ENCODE assay signal across 8 cellular contexts in genomic region chr11:17354070-17354924, GRCh38. TPM values are rescaled to one million over a fixed set of nuclear protein-coding genes. Genes with fewer than 3 reads are reported as not detected.
DNase-seq lines count a peak whose midpoint lies in the region; ATAC-seq and TF ChIP-seq lines count a peak whose summit lies in the region.

No MANE protein-coding gene starts in this region.

- ATAC-seq in HG02884 (IDR thresholded peaks at IDR 0.05; ENCODE audit: unreplicated experiment) (peak; percentile 33), left lung (peak; percentile 61)

- H3K36me3 ChIP-seq in colonic mucosa (no peaks in the 10 kb centered on the region), left lung (peaks cover 0 to 7% of the 10 kb centered on the region in 2 donors)

- H3K27ac ChIP-seq in colonic mucosa (peak overlapping the region; percentile 78), left lung (peak overlapping the region in 1 of 2 donors; percentile 78)

- DNase-seq in EL (peak; percentile 79), NCI-H345 (lab: John Stamatoyannopoulos, UW) (peak; percentile 72), colonic mucosa (peak; percentile 91), left lung (peak in 1 of 2 donors; percentile 48), mesenteric fat pad (ENCODE audit: low spot score) (no peak)
- peak; percentile 47 for DNase-seq in activated CD4-positive, CD25-positive, alpha-beta regulatory T cell treated with anti-CD3 and anti-CD28 coated beads, Interleukin-2, amount 50 U/mL, for 16 hours (ENCODE audit: low read depth, low spot score)
- peak; percentile 49 to 67 for DNase-seq in stimulated activated CD4-positive, alpha-beta T cell treated with anti-CD3 and anti-CD28 coated beads, Interleukin-4, amount 100 ng/mL, for 48 hours (ENCODE audit: low read depth in 2 of 2)

- H3K27me3 ChIP-seq in colonic mucosa (no peaks in the 10 kb centered on the region), left lung (no peaks in the 10 kb centered on the region)

- H3K4me3 ChIP-seq in colonic mucosa (peak overlapping the region; percentile 54), left lung (peak overlapping the region; percentile 61 to 73)

- intact Hi-C loops in colonic mucosa (cut with DNase I) (loop anchor here (5.0 kb wide), 1 partner anchor 77 kb away; the partner anchor contains the start of gene NUCB2), left lung (cut with DNase I) (no loop called here)

- H3K9ac ChIP-seq in colonic mucosa (ENCODE audit: low read depth in 2 of 2, low read length in 2 of 2): peak overlapping the region in 1 of 2 donors; percentile 89

- H3K9me3 ChIP-seq in colonic mucosa (no peaks in the 10 kb centered on the region), left lung (no peaks in the 10 kb centered on the region)

- H3K4me1 ChIP-seq in colonic mucosa: no peaks in the 10 kb centered on the region
- H3K4me1 ChIP-seq in left lung: peaks cover 9 to 29% of the 10 kb centered on the region in 2 donors

- TF ChIP-seq CTCF in colonic mucosa (IDR thresholded peaks at IDR 0.05) (peak; percentile 62), left lung (IDR thresholded peaks at IDR 0.05) (peak; percentile 76 to 77)

RNA-seq across cellular contexts. Expression of gene NCR3LG1, which starts 2.7 kb away (rescaled TPM):
- total RNA-seq in colonic mucosa (10 to 100 TPM in 1 of 2 donors, 1 to 10 TPM in 1; 9.3 to 11.3 TPM), left lung (1 to 10 TPM; 4.3 to 9.8 TPM), mesenteric fat pad (4.1 TPM)

RNA-seq across cellular contexts. Expression of gene KCNJ11, which starts 34.2 kb away (rescaled TPM):
- 1 to 10 TPM; 1.4 to 2.9 TPM for total RNA-seq in colonic mucosa
- total RNA-seq in left lung: 1 to 10 TPM; 1.8 to 7.2 TPM
- total RNA-seq in mesenteric fat pad: 3.5 TPM
